ENCODE assay signal across 1 cellular context in the genomic region with DNA sequence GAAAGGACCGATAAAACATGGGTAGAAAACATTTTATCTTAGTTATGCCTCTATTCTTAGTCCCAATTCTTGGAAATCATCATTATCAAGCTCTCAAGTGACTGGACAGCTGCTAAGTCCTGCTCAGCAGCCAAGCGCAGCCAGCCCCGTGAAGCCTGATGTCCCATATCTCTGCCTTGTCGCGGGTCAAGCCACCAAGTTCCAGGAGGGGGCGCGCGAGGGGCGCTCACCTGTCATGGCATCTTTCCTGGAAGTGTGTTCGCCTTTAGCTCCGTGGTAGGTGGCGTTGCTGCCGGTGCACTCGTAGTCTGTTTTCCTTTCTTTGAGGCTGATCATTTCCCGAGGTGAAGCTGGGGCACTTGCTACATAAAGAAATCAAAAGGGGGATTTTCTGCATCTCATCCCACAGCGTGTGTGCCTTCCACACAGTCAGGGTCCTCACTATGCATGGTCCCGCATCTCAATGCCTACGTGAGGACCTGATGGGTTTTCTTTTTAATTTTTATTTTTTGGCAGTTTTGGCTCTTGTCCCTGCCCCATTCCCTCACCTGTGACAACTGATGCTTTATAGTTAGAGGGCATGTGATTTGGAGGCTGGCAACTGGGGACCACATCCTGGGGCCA.
TF ChIP-seq lines count a peak whose summit lies in the region.

No MANE protein-coding gene starts in this region.

TF ChIP-seq in H1, 55 proteins besides CTCF, POLR2A, EP300 and RAD21 (continued from another document):
- TF ChIP-seq, protein P1, sequence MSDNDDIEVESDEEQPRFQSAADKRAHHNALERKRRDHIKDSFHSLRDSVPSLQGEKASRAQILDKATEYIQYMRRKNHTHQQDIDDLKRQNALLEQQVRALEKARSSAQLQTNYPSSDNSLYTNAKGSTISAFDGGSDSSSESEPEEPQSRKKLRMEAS (IDR thresholded peaks at IDR 0.05), result peak; percentile 62; the same call in 1 of the 2 replicates
- TF ChIP-seq SUZ12 (IDR thresholded peaks at IDR 0.05; ENCODE audit: low read length) (no peak), TAF1 (IDR thresholded peaks at IDR 0.05; ENCODE audit: low read depth, low read length) (0 out of 2 replicates have a peak, but pooled peaks have one; percentile 42), CBX5 (IDR thresholded peaks at IDR 0.05; ENCODE audit: low read depth, low read length) (no peak), EGR1 (IDR thresholded peaks at IDR 0.05; ENCODE audit: borderline replicate concordance, low read depth, low read length) (no peak), BACH1 (IDR thresholded peaks at IDR 0.05; ENCODE audit: low read length) (no peak), RBBP5 (IDR thresholded peaks at IDR 0.05; ENCODE audit: borderline replicate concordance, low read depth, low read length) (no peak)
TF ChIP-seq in H1: peak in this region for 6.
